Comparison of ENCODE assay signal across 8 cellular contexts in genomic region chr17:63834431-63835166, GRCh38. TPM values are rescaled to one million over a fixed set of nuclear protein-coding genes. Genes with fewer than 3 reads are reported as not detected.
A peak's percentile ranks its signal among the peaks of the same experiment; 100 is the strongest.
DNase-seq lines count a peak whose midpoint lies in the region; ATAC-seq and TF ChIP-seq lines count a peak whose summit lies in the region.

No MANE protein-coding gene starts in this region.

- peak overlapping the region; percentile 1; the same call in 1 of the 2 replicates for H3K27ac ChIP-seq in C4-2B
- peak overlapping the region; percentile 12 for H3K27ac ChIP-seq in KOPT-K1 (ENCODE audit: low read depth, low read length, poor library complexity, severe bottlenecking)

- peaks cover 22% of the 10 kb centered on the region for H3K36me3 Mint-ChIP-seq in activated naive CD4-positive, alpha-beta T cell treated with anti-CD3 and anti-CD28 coated beads, Interleukin-2, amount 50 U/mL, for 24 hours

- H3K9me3 Mint-ChIP-seq in activated naive CD4-positive, alpha-beta T cell treated with anti-CD3 and anti-CD28 coated beads, Interleukin-2, amount 50 U/mL, for 24 hours: no peaks in the 10 kb centered on the region

- DNase-seq in SHP77 (lab: John Stamatoyannopoulos, UW) (peak; percentile 57 to 66), globus pallidus (ENCODE audit: low spot score) (peak; percentile 73), renal cortical epithelial cell (ENCODE audit: low read depth) (peak; percentile 85)

- no peaks in the 10 kb centered on the region for H3K9me3 ChIP-seq in KOPT-K1 (ENCODE audit: insufficient read depth, low read length, poor library complexity, severe bottlenecking)

- ATAC-seq in GM19025 (IDR thresholded peaks at IDR 0.05; ENCODE audit: low read depth, unreplicated experiment): peak; percentile 60
- ATAC-seq in GM21423 (IDR thresholded peaks at IDR 0.05; ENCODE audit: unreplicated experiment): no peak

- H3K36me3 ChIP-seq in KOPT-K1 (ENCODE audit: insufficient read depth, low read length): peaks cover 98% of the 10 kb centered on the region

- H3K4me3 Mint-ChIP-seq in activated naive CD4-positive, alpha-beta T cell treated with anti-CD3 and anti-CD28 coated beads, Interleukin-2, amount 50 U/mL, for 24 hours: no peak overlapping the region

- peak overlapping the region; percentile 72 for H3K27ac Mint-ChIP-seq in activated naive CD4-positive, alpha-beta T cell treated with anti-CD3 and anti-CD28 coated beads, Interleukin-2, amount 50 U/mL, for 24 hours

- H3K4me1 Mint-ChIP-seq in activated naive CD4-positive, alpha-beta T cell treated with anti-CD3 and anti-CD28 coated beads, Interleukin-2, amount 50 U/mL, for 24 hours: peaks cover 70% of the 10 kb centered on the region

- TF ChIP-seq CTCF in C4-2B (conservative IDR thresholded peaks at IDR 0.05): peak; percentile 85

- H3K27me3 Mint-ChIP-seq in activated naive CD4-positive, alpha-beta T cell treated with anti-CD3 and anti-CD28 coated beads, Interleukin-2, amount 50 U/mL, for 24 hours: no peaks in the 10 kb centered on the region

RNA-seq across cellular contexts. Expression of gene FTSJ3, which starts 7.1 kb away (rescaled TPM):
- total RNA-seq in renal cortical epithelial cell: 76.1 and 100 TPM in 2 replicates

RNA-seq across cellular contexts. Expression of gene PSMC5, which starts 7.4 kb away (rescaled TPM):
- 37.0 and 132 TPM in 2 replicates for total RNA-seq in renal cortical epithelial cell

RNA-seq across cellular contexts. Expression of gene SMARCD2, which starts 7.9 kb away (rescaled TPM):
- total RNA-seq in renal cortical epithelial cell: 65.2 and 96.2 TPM in 2 replicates

RNA-seq across cellular contexts. Expression of gene CSH2, which starts 38.9 kb away (rescaled TPM):
- not detected in 2 replicates for total RNA-seq in renal cortical epithelial cell

RNA-seq across cellular contexts. Expression of gene GH2, which starts 47.1 kb away (rescaled TPM):
- total RNA-seq in renal cortical epithelial cell: not detected in 2 replicates
